In the genomic region with DNA sequence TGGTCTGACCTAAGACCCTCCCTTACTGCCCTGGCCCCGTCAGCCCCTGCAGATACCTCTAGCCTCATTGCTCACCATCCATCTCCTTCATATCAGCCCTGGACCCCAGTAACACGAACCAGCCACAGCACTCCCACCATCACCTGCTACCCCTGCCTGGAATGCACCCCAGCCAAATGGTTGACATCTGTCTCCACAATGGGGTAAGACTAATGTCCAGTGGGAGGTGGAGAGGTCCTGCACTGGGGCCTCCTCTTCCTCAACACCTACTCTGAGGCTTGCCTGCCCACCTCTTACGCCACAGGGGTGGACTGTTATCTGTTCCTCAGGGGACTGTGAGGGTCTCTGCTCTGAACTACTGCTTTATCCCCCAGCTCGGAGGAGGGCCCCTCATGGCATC, we compare ENCODE assay signal across 1 cellular context.
TF ChIP-seq lines count a peak whose summit lies in the region.

No MANE protein-coding gene starts in this region.

TF ChIP-seq in IMR-90, 13 proteins besides CTCF, POLR2A, EP300 and RAD21:
- TF ChIP-seq RCOR1 (IDR thresholded peaks at IDR 0.05; ENCODE audit: insufficient replicate concordance, low read length) (no peak), RFX5 (IDR thresholded peaks at IDR 0.05; ENCODE audit: low read depth, low read length) (no peak), FOS (IDR thresholded peaks at IDR 0.05; ENCODE audit: low read depth, low read length) (no peak), MAZ (IDR thresholded peaks at IDR 0.05; ENCODE audit: borderline replicate concordance, low read depth, low read length) (no peak), BHLHE40 (IDR thresholded peaks at IDR 0.05; ENCODE audit: low read depth, low read length) (no peak), CHD1 (IDR thresholded peaks at IDR 0.05; ENCODE audit: low read depth, low read length) (no peak), CEBPB (IDR thresholded peaks at IDR 0.05; ENCODE audit: low read depth, low read length) (no peak), MAFK (IDR thresholded peaks at IDR 0.05; ENCODE audit: low read depth, low read length) (no peak)
- TF ChIP-seq, protein P1, sequence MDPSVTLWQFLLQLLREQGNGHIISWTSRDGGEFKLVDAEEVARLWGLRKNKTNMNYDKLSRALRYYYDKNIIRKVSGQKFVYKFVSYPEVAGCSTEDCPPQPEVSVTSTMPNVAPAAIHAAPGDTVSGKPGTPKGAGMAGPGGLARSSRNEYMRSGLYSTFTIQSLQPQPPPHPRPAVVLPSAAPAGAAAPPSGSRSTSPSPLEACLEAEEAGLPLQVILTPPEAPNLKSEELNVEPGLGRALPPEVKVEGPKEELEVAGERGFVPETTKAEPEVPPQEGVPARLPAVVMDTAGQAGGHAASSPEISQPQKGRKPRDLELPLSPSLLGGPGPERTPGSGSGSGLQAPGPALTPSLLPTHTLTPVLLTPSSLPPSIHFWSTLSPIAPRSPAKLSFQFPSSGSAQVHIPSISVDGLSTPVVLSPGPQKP (IDR thresholded peaks at IDR 0.05; ENCODE audit: borderline replicate concordance, low read depth, low read length): no peak
